Comparison of ENCODE assay signal across 10 cellular contexts in the genomic region with DNA sequence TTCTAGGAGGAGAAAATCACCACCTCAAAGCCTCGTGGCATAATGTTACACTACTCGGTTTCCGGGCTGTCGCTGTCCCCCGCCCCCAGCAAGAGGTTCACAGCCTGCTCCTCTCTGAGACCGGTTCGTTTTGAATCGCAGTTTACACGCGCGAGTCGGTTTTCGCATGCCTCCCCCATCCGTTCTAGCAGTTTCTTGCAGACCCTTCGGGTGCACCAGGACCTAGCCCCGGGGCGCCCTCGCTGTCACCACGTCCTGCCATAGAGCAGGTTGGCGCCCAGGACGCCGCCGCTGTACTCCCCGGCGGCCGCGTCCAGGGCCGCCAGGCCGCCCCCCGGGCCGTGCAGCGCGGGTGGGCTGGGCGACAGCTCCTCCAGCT. TPM values are rescaled to one million over a fixed set of nuclear protein-coding genes. Genes with fewer than 3 reads are reported as not detected.
DNase-seq lines count a peak whose midpoint lies in the region; ATAC-seq lines count a peak whose summit lies in the region.
"Had no signal": no experiment of that assay in that cellular context is flagged by ENCODE, and none has a peak within 500 bp of the region (broad histone marks: within the 10 kb centered on the region; RNA-seq: fewer than 3 reads in every experiment).

No MANE protein-coding gene starts in this region.

- peaks cover 4 to 13% (median 10%) of the 10 kb centered on the region in 3 donors for H3K36me3 Mint-ChIP-seq in immature natural killer cell

- H3K4me3 Mint-ChIP-seq in immature natural killer cell: peak overlapping the region; percentile 62 to 78 (median 72)
- H3K4me3 Mint-ChIP-seq in stimulated activated naive CD8-positive, alpha-beta T cell treated with anti-CD3 and anti-CD28 coated beads, Interleukin-15, amount 100 ng/mL, for 72 hours: peak overlapping the region; percentile 45 to 75

- peak; percentile 61 for DNase-seq in NCI-H82 (lab: John Stamatoyannopoulos, UW)
- no peak for DNase-seq in NCI-H82 treated with DMSO at 0.1 percent for 48 hours (lab: John Stamatoyannopoulos, UW; ENCODE audit: unreplicated experiment)
- DNase-seq in activated T-cell treated with anti-CD3 and anti-CD28 coated beads for 48 hours (ENCODE audit: low read depth): peak; percentile 25
- DNase-seq in immature natural killer cell: peak; percentile 25 to 36 (median 36)
- DNase-seq in stimulated activated naive CD8-positive, alpha-beta T cell treated with anti-CD3 and anti-CD28 coated beads, Interleukin-15, amount 100 ng/mL, for 72 hours: peak; percentile 38 to 50
- no peak for DNase-seq in NCI-H2107 (lab: John Stamatoyannopoulos, UW)
- no peak for DNase-seq in hepatic stellate cell (ENCODE audit: low spot score)
- DNase-seq: hippocampal formation, NCI-H774 had no signal

- H3K4me1 Mint-ChIP-seq in immature natural killer cell: peaks cover 21 to 49% of the 10 kb centered on the region in 2 donors
- H3K4me1 Mint-ChIP-seq in stimulated activated naive CD8-positive, alpha-beta T cell treated with anti-CD3 and anti-CD28 coated beads, Interleukin-15, amount 100 ng/mL, for 72 hours: peaks cover 32% of the 10 kb centered on the region

- H3K9me3 Mint-ChIP-seq in immature natural killer cell: peaks cover 0 to 4% (median 0%) of the 10 kb centered on the region in 6 donors
- no peaks in the 10 kb centered on the region for H3K9me3 Mint-ChIP-seq in stimulated activated naive CD8-positive, alpha-beta T cell treated with anti-CD3 and anti-CD28 coated beads, Interleukin-15, amount 100 ng/mL, for 72 hours

- H3K27me3 Mint-ChIP-seq in immature natural killer cell (ENCODE audit: low read depth in 3 of 3): peaks cover 28 to 59% (median 44%) of the 10 kb centered on the region in 3 donors
- peaks cover 76% of the 10 kb centered on the region for H3K27me3 Mint-ChIP-seq in stimulated activated naive CD8-positive, alpha-beta T cell treated with anti-CD3 and anti-CD28 coated beads, Interleukin-15, amount 100 ng/mL, for 72 hours

- H3K27ac Mint-ChIP-seq in immature natural killer cell: peak overlapping the region in 1 of 6 donors; percentile 45
- no peak overlapping the region for H3K27ac Mint-ChIP-seq in stimulated activated naive CD8-positive, alpha-beta T cell treated with anti-CD3 and anti-CD28 coated beads, Interleukin-15, amount 100 ng/mL, for 72 hours

- ATAC-seq in stimulated activated naive CD8-positive, alpha-beta T cell treated with anti-CD3 and anti-CD28 coated beads, Interleukin-15, amount 100 ng/mL, for 72 hours: peak; percentile 85
- ATAC-seq in GM18873 (IDR thresholded peaks at IDR 0.05; ENCODE audit: low FRiP score, unreplicated experiment): no peak

RNA-seq across cellular contexts. Expression of gene NKX2-4, which starts 1.7 kb away (rescaled TPM):
- polyA plus RNA-seq in immature natural killer cell: not detected

Comparison
In these comparisons a context has a peak if more than half of its experiments do, and no peak if none do; other contexts are left out.
1. DNase-seq: peak in NCI-H82 (single experiment), activated T-cell treated with anti-CD3 and anti-CD28 coated beads for 48 hours (single experiment), immature natural killer cell (3 of 3) and stimulated activated naive CD8-positive, alpha-beta T cell treated with anti-CD3 and anti-CD28 coated beads, Interleukin-15, amount 100 ng/mL, for 72 hours (2 of 2); none in NCI-H82 treated with DMSO at 0.1 percent for 48 hours (single experiment), NCI-H2107 (single experiment) and hepatic stellate cell (single experiment).